Comparison of ENCODE assay signal across 8 cellular contexts in genomic region chr19:58182577-58182988, GRCh38. TPM values are rescaled to one million over a fixed set of nuclear protein-coding genes. Genes with fewer than 3 reads are reported as not detected.
DNase-seq lines count a peak whose midpoint lies in the region; ATAC-seq and TF ChIP-seq lines count a peak whose summit lies in the region.

No MANE protein-coding gene starts in this region.

- in situ Hi-C loops in Panc1 (cut with HindIII; ENCODE audit: low pct_unique_long_range_greater_than_20kb, low sequenced_read_pairs) (no loop called here), brain microvascular endothelial cell (cut with HindIII; ENCODE audit: low pct_ligation_motif_present, low sequenced_read_pairs) (no loop called here)

- no peaks in the 10 kb centered on the region for H3K4me1 ChIP-seq in Panc1 (ENCODE audit: control insufficient read depth, insufficient read depth, low read length)

- BruUV-seq in Panc1 (replicated peaks; lab: Mats Ljungman, UMichigan), result no TSS peak

- H3K27ac ChIP-seq in Panc1 (ENCODE audit: low read length), result peak overlapping the region; percentile 57
- H3K27ac ChIP-seq in brain microvascular endothelial cell, result peak overlapping the region; percentile 99

- H3K4me3 ChIP-seq in Panc1 (ENCODE audit: low read depth in 2 of 2, low read length in 2 of 2) (peak overlapping the region; percentile 55 to 61), brain microvascular endothelial cell (ENCODE audit: low read depth, low read length) (peak overlapping the region; percentile 81)

- ATAC-seq in Panc1, result no peak
- ATAC-seq in stimulated activated naive CD8-positive, alpha-beta T cell treated with anti-CD3 and anti-CD28 coated beads, Interleukin-15, amount 100 ng/mL, for 72 hours, result peak; percentile 87
- ATAC-seq in HG03108 (IDR thresholded peaks at IDR 0.05; ENCODE audit: unreplicated experiment), result no peak
- ATAC-seq in GM19452 (IDR thresholded peaks at IDR 0.05; ENCODE audit: unreplicated experiment), result no peak

- TF ChIP-seq CTCF in Panc1 (IDR thresholded peaks at IDR 0.05) (no peak), brain microvascular endothelial cell (IDR thresholded peaks at IDR 0.05; ENCODE audit: low read depth, low read length, missing control alignments) (no peak), mesothelial cell of epicardium (IDR thresholded peaks at IDR 0.05; ENCODE audit: unreplicated experiment) (no peak)

- peak; percentile 68 to 77 for DNase-seq in activated CD8-positive, alpha-beta memory T cell treated with anti-CD3 and anti-CD28 coated beads for 4 hours (ENCODE audit: low read depth in 2 of 2)
- no peak for DNase-seq in activated CD8-positive, alpha-beta memory T cell treated with anti-CD3 and anti-CD28 coated beads, Interleukin-2, amount 50 U/mL, for 48 hours
- DNase-seq in Panc1 (ENCODE audit: low read depth, low spot score) (no peak), brain microvascular endothelial cell (peak; percentile 93), mesothelial cell of epicardium (ENCODE audit: low spot score in 2 of 2, unreplicated experiment in 2 of 2) (no peak)
- no peak for DNase-seq in stimulated activated naive CD8-positive, alpha-beta T cell treated with anti-CD3 and anti-CD28 coated beads, Interleukin-15, amount 100 ng/mL, for 72 hours

- H3K9me3 ChIP-seq in Panc1 (ENCODE audit: control insufficient read depth, insufficient read depth, low read depth, low read length), result peaks cover 63% of the 10 kb centered on the region

- CTCF ChIA-PET in Panc1 (lab: Charles Lee), result no interaction called here

- intact Hi-C loops in Panc1 (cut with micrococcal nuclease; ENCODE audit: unreplicated experiment), result no loop called here

- H3K36me3 ChIP-seq in Panc1 (ENCODE audit: control insufficient read depth, insufficient read depth, low read length) (no peaks in the 10 kb centered on the region), brain microvascular endothelial cell (replicated peaks) (peaks cover 24% of the 10 kb centered on the region)

- H3K27ac Mint-ChIP-seq in mesothelial cell of epicardium, result peak overlapping the region; percentile 99
- H3K27ac Mint-ChIP-seq in stimulated activated naive CD8-positive, alpha-beta T cell treated with anti-CD3 and anti-CD28 coated beads, Interleukin-15, amount 100 ng/mL, for 72 hours, result peak overlapping the region; percentile 100

- H3K4me1 Mint-ChIP-seq in mesothelial cell of epicardium, result peaks cover 8% of the 10 kb centered on the region
- H3K4me1 Mint-ChIP-seq in stimulated activated naive CD8-positive, alpha-beta T cell treated with anti-CD3 and anti-CD28 coated beads, Interleukin-15, amount 100 ng/mL, for 72 hours, result peaks cover 28% of the 10 kb centered on the region

- POLR2A ChIA-PET in Panc1 (lab: Charles Lee), result interaction anchor here (0.6 to 1.0 kb wide), 2 partner anchors 12 to 45 kb away, joined by 4 to 9 read pairs; no protein-coding TSS in a partner anchor

- peaks cover 67% of the 10 kb centered on the region for H3K36me3 Mint-ChIP-seq in mesothelial cell of epicardium

- H3K27me3 Mint-ChIP-seq in mesothelial cell of epicardium (ENCODE audit: low read depth), result no peaks in the 10 kb centered on the region
- no peaks in the 10 kb centered on the region for H3K27me3 Mint-ChIP-seq in stimulated activated naive CD8-positive, alpha-beta T cell treated with anti-CD3 and anti-CD28 coated beads, Interleukin-15, amount 100 ng/mL, for 72 hours

- H3K4me3 Mint-ChIP-seq in mesothelial cell of epicardium, result peak overlapping the region; percentile 91
- peak overlapping the region; percentile 94 to 96 for H3K4me3 Mint-ChIP-seq in stimulated activated naive CD8-positive, alpha-beta T cell treated with anti-CD3 and anti-CD28 coated beads, Interleukin-15, amount 100 ng/mL, for 72 hours

- peaks cover 45% of the 10 kb centered on the region for H3K9me3 Mint-ChIP-seq in mesothelial cell of epicardium
- peaks cover 25 to 47% of the 10 kb centered on the region in 2 donors for H3K9me3 Mint-ChIP-seq in stimulated activated naive CD8-positive, alpha-beta T cell treated with anti-CD3 and anti-CD28 coated beads, Interleukin-15, amount 100 ng/mL, for 72 hours

- H3K27me3 ChIP-seq in Panc1 (ENCODE audit: control insufficient read depth, insufficient read depth, low read length) (no peaks in the 10 kb centered on the region), brain microvascular endothelial cell (replicated peaks) (no peaks in the 10 kb centered on the region)

RNA-seq across cellular contexts. Expression of gene ZNF274, which starts 0.3 kb away (rescaled TPM):
- total RNA-seq in Panc1 (2021; ENCODE audit: unreplicated experiment) (13.7 TPM), mesothelial cell of epicardium (27.4 to 30.6 TPM (median 27.9 TPM) in 3 replicates)
- polyA plus RNA-seq in Panc1 (2012; ENCODE audit: insufficient read length), result 5.8 TPM

RNA-seq across cellular contexts. Expression of gene ZNF329, which starts 32.0 kb away (rescaled TPM):
- 12.2 TPM for total RNA-seq in Panc1 (2021; ENCODE audit: unreplicated experiment)
- 6.7 TPM for polyA plus RNA-seq in Panc1 (2012; ENCODE audit: insufficient read length)
- 13.6 to 15.0 TPM (median 14.6 TPM) in 3 replicates for total RNA-seq in mesothelial cell of epicardium

RNA-seq across cellular contexts. Expression of gene ZNF544, which starts 46.1 kb away (rescaled TPM):
- total RNA-seq in Panc1 (2021; ENCODE audit: unreplicated experiment), result 48.5 TPM
- 37.7 TPM for polyA plus RNA-seq in Panc1 (2012; ENCODE audit: insufficient read length)
- total RNA-seq in mesothelial cell of epicardium, result 62.7 to 63.5 TPM (median 63.3 TPM) in 3 replicates

Comparison
In these comparisons a context has a peak if more than half of its experiments do, and no peak if none do; other contexts are left out.
1. DNase-seq: peak in activated CD8-positive, alpha-beta memory T cell treated with anti-CD3 and anti-CD28 coated beads for 4 hours (2 of 2) and brain microvascular endothelial cell (single experiment); none in activated CD8-positive, alpha-beta memory T cell treated with anti-CD3 and anti-CD28 coated beads, Interleukin-2, amount 50 U/mL, for 48 hours (single experiment), Panc1 (single experiment), mesothelial cell of epicardium (0 of 2) and stimulated activated naive CD8-positive, alpha-beta T cell treated with anti-CD3 and anti-CD28 coated beads, Interleukin-15, amount 100 ng/mL, for 72 hours (0 of 2).